30 cellular contexts compared by ENCODE assay signal in genomic region chr16:23080747-23081146, GRCh38.
"Had no signal": no experiment of that assay in that cellular context is flagged by ENCODE, and none has a peak within 500 bp of the region (broad histone marks: within the 10 kb centered on the region; RNA-seq: fewer than 3 reads in every experiment).

No MANE protein-coding gene starts in this region.

- H3K9me3 Mint-ChIP-seq: activated CD4-positive, alpha-beta memory T cell treated with anti-CD3 and anti-CD28 coated beads, Interleukin-2, amount 10 ng/mL, durations not matched to agents 7 days and 5 days; activated CD4-positive, alpha-beta T cell treated with anti-CD3 and anti-CD28 coated beads, Interleukin-2, amount 10 ng/mL, durations not matched to agents 7 days and 5 days; activated naive CD4-positive, alpha-beta T cell treated with anti-CD3 and anti-CD28 coated beads, Interleukin-2, amount 50 U/mL, for 24 hours; activated T-cell treated with anti-CD3 and anti-CD28 coated beads, Interleukin-2, amount 50 U/mL, for 24 hours; activated T-helper 2 cell treated with anti-CD3 and anti-CD28 coated beads, Interferon-gamma antibody, Interleukin-2, Interleukin-4, amounts not matched to agents 10 μg/mL and 5 μg/mL and 100 μg/mL, durations not matched to agents 14 hours and 24 hours and 36 hours; brain; effector memory CD8-positive, alpha-beta T cell; natural killer cell; neural progenitor cell; stimulated activated memory B cell treated with anti-CD40 and anti-IgM and Interleukin-4, amounts not matched to agents 10 μg/mL and 1 μg/mL and 100 μg/mL, for 72 hours; stimulated activated naive CD8-positive, alpha-beta T cell treated with anti-CD3 and anti-CD28 coated beads, Interleukin-15, amount 100 ng/mL, for 72 hours; WTC11 had no signal

- H3K27me3 ChIP-seq: cardiac muscle cell, esophagus muscularis mucosa, foreskin keratinocyte, heart right ventricle, neural progenitor cell, upper lobe of left lung, vagina had no signal

- H3K4me3 Mint-ChIP-seq: activated CD4-positive, alpha-beta memory T cell treated with anti-CD3 and anti-CD28 coated beads, Interleukin-2, amount 10 ng/mL, durations not matched to agents 7 days and 5 days; activated CD4-positive, alpha-beta T cell treated with anti-CD3 and anti-CD28 coated beads, Interleukin-2, amount 10 ng/mL, durations not matched to agents 7 days and 5 days; activated naive CD4-positive, alpha-beta T cell treated with anti-CD3 and anti-CD28 coated beads, Interleukin-2, amount 50 U/mL, for 24 hours; activated T-cell treated with anti-CD3 and anti-CD28 coated beads, Interleukin-2, amount 50 U/mL, for 24 hours; brain; effector memory CD8-positive, alpha-beta T cell; natural killer cell; neural progenitor cell; stimulated activated memory B cell treated with anti-CD40 and anti-IgM and Interleukin-4, amounts not matched to agents 10 μg/mL and 1 μg/mL and 100 μg/mL, for 72 hours; stimulated activated naive CD8-positive, alpha-beta T cell treated with anti-CD3 and anti-CD28 coated beads, Interleukin-15, amount 100 ng/mL, for 72 hours; T-helper 17 cell; WTC11 had no signal

- H2AFZ ChIP-seq: neural progenitor cell had no signal

- H3K4me1 Mint-ChIP-seq: stimulated activated memory B cell treated with anti-CD40 and anti-IgM and Interleukin-4, amounts not matched to agents 10 μg/mL and 1 μg/mL and 100 μg/mL, for 72 hours; T-helper 17 cell had no signal

- H3K27ac Mint-ChIP-seq: activated CD4-positive, alpha-beta memory T cell treated with anti-CD3 and anti-CD28 coated beads, Interleukin-2, amount 10 ng/mL, durations not matched to agents 7 days and 5 days; activated CD4-positive, alpha-beta T cell treated with anti-CD3 and anti-CD28 coated beads, Interleukin-2, amount 10 ng/mL, durations not matched to agents 7 days and 5 days; activated naive CD4-positive, alpha-beta T cell treated with anti-CD3 and anti-CD28 coated beads, Interleukin-2, amount 50 U/mL, for 24 hours; activated T-cell treated with anti-CD3 and anti-CD28 coated beads, Interleukin-2, amount 50 U/mL, for 24 hours; activated T-helper 2 cell treated with anti-CD3 and anti-CD28 coated beads, Interferon-gamma antibody, Interleukin-2, Interleukin-4, amounts not matched to agents 10 μg/mL and 5 μg/mL and 100 μg/mL, durations not matched to agents 14 hours and 24 hours and 36 hours; effector memory CD8-positive, alpha-beta T cell; natural killer cell; neural progenitor cell; stimulated activated memory B cell treated with anti-CD40 and anti-IgM and Interleukin-4, amounts not matched to agents 10 μg/mL and 1 μg/mL and 100 μg/mL, for 72 hours; stimulated activated naive CD8-positive, alpha-beta T cell treated with anti-CD3 and anti-CD28 coated beads, Interleukin-15, amount 100 ng/mL, for 72 hours; T-helper 17 cell; WTC11 had no signal

- H3K27me3 Mint-ChIP-seq: activated CD4-positive, alpha-beta memory T cell treated with anti-CD3 and anti-CD28 coated beads, Interleukin-2, amount 10 ng/mL, durations not matched to agents 7 days and 5 days; activated CD4-positive, alpha-beta T cell treated with anti-CD3 and anti-CD28 coated beads, Interleukin-2, amount 10 ng/mL, durations not matched to agents 7 days and 5 days; activated naive CD4-positive, alpha-beta T cell treated with anti-CD3 and anti-CD28 coated beads, Interleukin-2, amount 50 U/mL, for 24 hours; activated T-cell treated with anti-CD3 and anti-CD28 coated beads, Interleukin-2, amount 50 U/mL, for 24 hours; brain; effector memory CD8-positive, alpha-beta T cell; stimulated activated memory B cell treated with anti-CD40 and anti-IgM and Interleukin-4, amounts not matched to agents 10 μg/mL and 1 μg/mL and 100 μg/mL, for 72 hours; stimulated activated naive CD8-positive, alpha-beta T cell treated with anti-CD3 and anti-CD28 coated beads, Interleukin-15, amount 100 ng/mL, for 72 hours; T-helper 17 cell had no signal

- H3K27ac ChIP-seq: cardiac muscle cell, esophagus muscularis mucosa, neural progenitor cell, upper lobe of left lung, vagina had no signal

- H3K4me1 ChIP-seq: neural progenitor cell had no signal

- H3K4me2 ChIP-seq: neural progenitor cell had no signal

- H3K4me3 ChIP-seq: cardiac muscle cell, esophagus muscularis mucosa, heart right ventricle, lung, neural progenitor cell, skin epidermis, upper lobe of left lung, vagina had no signal

- DNase-seq: activated CD4-positive, alpha-beta memory T cell treated with anti-CD3 and anti-CD28 coated beads, Interleukin-2, amount 10 ng/mL, durations not matched to agents 7 days and 5 days; activated CD4-positive, alpha-beta T cell treated with anti-CD3 and anti-CD28 coated beads for 1 hour; activated CD4-positive, alpha-beta T cell treated with anti-CD3 and anti-CD28 coated beads, Interleukin-2, amount 10 ng/mL, durations not matched to agents 7 days and 5 days; activated CD8-positive, alpha-beta memory T cell treated with anti-CD3 and anti-CD28 coated beads, Interleukin-2, amount 50 U/mL, for 48 hours; activated T-cell treated with anti-CD3 and anti-CD28 coated beads, Interleukin-2, amount 50 U/mL, for 24 hours; anterior cingulate cortex; cortex of kidney; effector memory CD8-positive, alpha-beta T cell; heart right ventricle; mesendoderm; natural killer cell; posterior cingulate gyrus; stimulated activated CD4-positive, alpha-beta T cell treated with anti-CD3 and anti-CD28 coated beads, Interleukin-4, amount 100 ng/mL, for 24 hours; stimulated activated naive CD8-positive, alpha-beta T cell treated with anti-CD3 and anti-CD28 coated beads, Interleukin-15, amount 100 ng/mL, for 72 hours; substantia nigra; T-helper 17 cell; upper lobe of left lung had no signal

- H3K9ac ChIP-seq: neural progenitor cell had no signal

- ATAC-seq: effector memory CD8-positive, alpha-beta T cell; foreskin keratinocyte; natural killer cell; sciatic nerve; stimulated activated memory B cell treated with anti-CD40 and anti-IgM and Interleukin-4, amounts not matched to agents 10 μg/mL and 1 μg/mL and 100 μg/mL, for 72 hours; stimulated activated naive CD8-positive, alpha-beta T cell treated with anti-CD3 and anti-CD28 coated beads, Interleukin-15, amount 100 ng/mL, for 72 hours; T-helper 17 cell; WTC11 had no signal

- H3K9me3 ChIP-seq: esophagus muscularis mucosa, heart right ventricle, upper lobe of left lung, vagina had no signal
